Comparison of ENCODE assay signal across 6 cellular contexts in genomic region chr17:75271955-75272847, GRCh38. TPM values are rescaled to one million over a fixed set of nuclear protein-coding genes. Genes with fewer than 3 reads are reported as not detected.
DNase-seq lines count a peak whose midpoint lies in the region; TF ChIP-seq lines count a peak whose summit lies in the region.

No MANE protein-coding gene starts in this region.

- peaks cover 36% of the 10 kb centered on the region for H3K4me1 Mint-ChIP-seq in activated T-helper 1 cell treated with anti-CD3 and anti-CD28 coated beads, Interleukin-12 subunit alpha, Interleukin-12 subunit beta, Interleukin-2, Interleukin-4 antibody, amounts not matched to agents 30 ng/mL and 10 ng/mL and 1 ng/mL, durations not matched to agents 14 hours and 24 hours and 36 hours (ENCODE audit: low read depth)

- H3K36me3 Mint-ChIP-seq in activated T-helper 1 cell treated with anti-CD3 and anti-CD28 coated beads, Interleukin-12 subunit alpha, Interleukin-12 subunit beta, Interleukin-2, Interleukin-4 antibody, amounts not matched to agents 30 ng/mL and 10 ng/mL and 1 ng/mL, durations not matched to agents 14 hours and 24 hours and 36 hours (ENCODE audit: low read depth), result peaks cover 25% of the 10 kb centered on the region

- no peaks in the 10 kb centered on the region for H3K9me3 ChIP-seq in HAP-1

- no peaks in the 10 kb centered on the region for H3K27me3 Mint-ChIP-seq in activated T-helper 1 cell treated with anti-CD3 and anti-CD28 coated beads, Interleukin-12 subunit alpha, Interleukin-12 subunit beta, Interleukin-2, Interleukin-4 antibody, amounts not matched to agents 30 ng/mL and 10 ng/mL and 1 ng/mL, durations not matched to agents 14 hours and 24 hours and 36 hours (ENCODE audit: insufficient read depth)

- WGBS in lower leg skin, 2 donors, result 40 to 50% methylated on average over 24 of the region's 24 CpGs

- DNase-seq in HAP-1 (ENCODE audit: low spot score in 2 of 2), result no peak
- no peak for DNase-seq in activated T-helper 1 cell treated with anti-CD3 and anti-CD28 coated beads, Interleukin-12 subunit alpha, Interleukin-12 subunit beta, Interleukin-2, Interleukin-4 antibody, amounts not matched to agents 30 ng/mL and 10 ng/mL and 1 ng/mL, durations not matched to agents 14 hours and 24 hours and 36 hours (ENCODE audit: low spot score)
- DNase-seq in lower leg skin (ENCODE audit: low spot score in 2 of 2), result no peak
- no peak for DNase-seq in DMS153 (lab: John Stamatoyannopoulos, UW)
- no peak for DNase-seq in HuH-7.5 (ENCODE audit: low spot score)
- DNase-seq in cerebellar nuclear complex (lab: John Stamatoyannopoulos, UW), result no peak

- peaks cover 7% of the 10 kb centered on the region for H3K4me1 ChIP-seq in HAP-1

- H3K4me3 Mint-ChIP-seq in activated T-helper 1 cell treated with anti-CD3 and anti-CD28 coated beads, Interleukin-12 subunit alpha, Interleukin-12 subunit beta, Interleukin-2, Interleukin-4 antibody, amounts not matched to agents 30 ng/mL and 10 ng/mL and 1 ng/mL, durations not matched to agents 14 hours and 24 hours and 36 hours, result peak overlapping the region; percentile 92

- TF ChIP-seq CTCF in lower leg skin (IDR thresholded peaks at IDR 0.05), result no peak

- H3K27me3 ChIP-seq in HAP-1 (ENCODE audit: low read depth), result no peaks in the 10 kb centered on the region

- in situ Hi-C loops in HAP-1 (cut with MboI; ENCODE audit: low sequenced_read_pairs), result no loop called here

- TF ChIP-seq POLR2A in lower leg skin (IDR thresholded peaks at IDR 0.05), result no peak

- H3K4me3 ChIP-seq in HAP-1, result peak overlapping the region; percentile 79
- H3K4me3 ChIP-seq in lower leg skin (ENCODE audit: low read depth, poor library complexity, severe bottlenecking), result peak overlapping the region; percentile 54

- H3K36me3 ChIP-seq in HAP-1 (replicated peaks), result peaks cover 37% of the 10 kb centered on the region

- intact Hi-C loops in activated T-helper 1 cell treated with anti-CD3 and anti-CD28 coated beads, Interleukin-12 subunit alpha, Interleukin-12 subunit beta, Interleukin-2, Interleukin-4 antibody, amounts not matched to agents 30 ng/mL and 10 ng/mL and 1 ng/mL, durations not matched to agents 14 hours and 24 hours and 36 hours (cut with micrococcal nuclease), result loop anchor here (1.0 to 10.0 kb wide), 5 partner anchors 17 to 313 kb away; partner anchors contain the start of genes MYO15B, SLC25A19 and SUMO2
- intact Hi-C loops in lower leg skin (cut with DNase I; ENCODE audit: low total_unique reads), result no loop called here

- no peaks in the 10 kb centered on the region for H3K9me3 Mint-ChIP-seq in activated T-helper 1 cell treated with anti-CD3 and anti-CD28 coated beads, Interleukin-12 subunit alpha, Interleukin-12 subunit beta, Interleukin-2, Interleukin-4 antibody, amounts not matched to agents 30 ng/mL and 10 ng/mL and 1 ng/mL, durations not matched to agents 14 hours and 24 hours and 36 hours

- H3K27ac Mint-ChIP-seq in activated T-helper 1 cell treated with anti-CD3 and anti-CD28 coated beads, Interleukin-12 subunit alpha, Interleukin-12 subunit beta, Interleukin-2, Interleukin-4 antibody, amounts not matched to agents 30 ng/mL and 10 ng/mL and 1 ng/mL, durations not matched to agents 14 hours and 24 hours and 36 hours, result peak overlapping the region; percentile 86

RNA-seq across cellular contexts. Expression of gene MIF4GD, which starts 1.2 kb away (rescaled TPM):
- total RNA-seq in activated T-helper 1 cell treated with anti-CD3 and anti-CD28 coated beads, Interleukin-12 subunit alpha, Interleukin-12 subunit beta, Interleukin-2, Interleukin-4 antibody, amounts not matched to agents 30 ng/mL and 10 ng/mL and 1 ng/mL, durations not matched to agents 14 hours and 24 hours and 36 hours, result 49.0 and 49.3 TPM in 2 replicates
- 10 to 100 TPM; 22.6 to 41.8 (median 32.6) TPM for total RNA-seq in lower leg skin

RNA-seq across cellular contexts. Expression of gene MRPS7, which starts 10.5 kb away (rescaled TPM):
- 126 and 130 TPM in 2 replicates for total RNA-seq in activated T-helper 1 cell treated with anti-CD3 and anti-CD28 coated beads, Interleukin-12 subunit alpha, Interleukin-12 subunit beta, Interleukin-2, Interleukin-4 antibody, amounts not matched to agents 30 ng/mL and 10 ng/mL and 1 ng/mL, durations not matched to agents 14 hours and 24 hours and 36 hours
- total RNA-seq in lower leg skin, result 10 to 100 TPM; 20.7 to 36.0 (median 31.4) TPM

RNA-seq across cellular contexts. Expression of gene GGA3, which starts 10.8 kb away (rescaled TPM):
- total RNA-seq in activated T-helper 1 cell treated with anti-CD3 and anti-CD28 coated beads, Interleukin-12 subunit alpha, Interleukin-12 subunit beta, Interleukin-2, Interleukin-4 antibody, amounts not matched to agents 30 ng/mL and 10 ng/mL and 1 ng/mL, durations not matched to agents 14 hours and 24 hours and 36 hours, result 93.4 and 94.3 TPM in 2 replicates
- 10 to 100 TPM; 27.5 to 43.1 (median 29.9) TPM for total RNA-seq in lower leg skin

RNA-seq across cellular contexts. Expression of gene SLC25A19, which starts 17.0 kb away (rescaled TPM):
- 119 and 126 TPM in 2 replicates for total RNA-seq in activated T-helper 1 cell treated with anti-CD3 and anti-CD28 coated beads, Interleukin-12 subunit alpha, Interleukin-12 subunit beta, Interleukin-2, Interleukin-4 antibody, amounts not matched to agents 30 ng/mL and 10 ng/mL and 1 ng/mL, durations not matched to agents 14 hours and 24 hours and 36 hours
- 1 to 10 TPM; 4.0 to 7.1 (median 5.9) TPM for total RNA-seq in lower leg skin
